Comparison of ENCODE assay signal across 15 cellular contexts in the genomic region with DNA sequence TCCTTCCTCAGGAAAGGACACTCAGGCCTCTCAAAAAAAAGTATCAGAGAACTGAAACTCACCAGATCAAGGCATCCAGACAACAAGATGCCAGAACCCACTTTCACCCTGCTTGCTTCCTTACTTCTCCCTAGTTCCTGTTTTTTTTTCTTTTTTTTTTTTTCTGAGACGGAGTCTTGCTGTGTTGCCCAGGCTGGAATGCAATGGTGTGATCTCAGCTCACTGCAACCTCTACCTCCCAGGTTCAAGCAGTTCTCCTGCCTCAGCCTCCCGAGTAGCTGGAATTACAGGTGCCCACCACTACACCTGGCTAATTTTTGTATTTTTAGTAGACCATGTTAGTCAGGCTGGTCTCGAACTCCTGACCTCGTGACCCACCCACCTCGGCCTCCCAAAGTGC. TPM values are rescaled to one million over a fixed set of nuclear protein-coding genes. Genes with fewer than 3 reads are reported as not detected.
"Had no signal": no experiment of that assay in that cellular context is flagged by ENCODE, and none has a peak within 500 bp of the region (broad histone marks: within the 10 kb centered on the region; RNA-seq: fewer than 3 reads in every experiment).

No MANE protein-coding gene starts in this region.

RNA-seq across cellular contexts. Expression of gene C11orf86, which starts 13.3 kb away (rescaled TPM):
- total RNA-seq: activated B cell treated with CpG ODN at 0.5 μM for 24 hours; activated CD8-positive, alpha-beta T cell treated with anti-CD3 and anti-CD28 coated beads for 36 hours; activated T-cell treated with anti-CD3 and anti-CD28 coated beads, Interleukin-2, amount 50 U/mL, for 4 hours; activated T-helper 17 cell treated with anti-CD3 and anti-CD28 coated beads, Interleukin-2, amount 50 U/mL, for 72 hours; astrocyte; bronchial epithelial cell; cardiac septum; cerebellum; dorsolateral prefrontal cortex; endodermal cell; esophagus muscularis mucosa; foreskin keratinocyte; gastrocnemius medialis; heart left ventricle; T-helper 2 cell treated with Interferon-gamma antibody and Interleukin-4, amounts not matched to agents 100 ng/mL and 5 ng/mL, for 36 hours had no signal
- polyA plus RNA-seq: foreskin keratinocyte, heart left ventricle had no signal
